ENCODE assay signal across 28 cellular contexts in the genomic region with DNA sequence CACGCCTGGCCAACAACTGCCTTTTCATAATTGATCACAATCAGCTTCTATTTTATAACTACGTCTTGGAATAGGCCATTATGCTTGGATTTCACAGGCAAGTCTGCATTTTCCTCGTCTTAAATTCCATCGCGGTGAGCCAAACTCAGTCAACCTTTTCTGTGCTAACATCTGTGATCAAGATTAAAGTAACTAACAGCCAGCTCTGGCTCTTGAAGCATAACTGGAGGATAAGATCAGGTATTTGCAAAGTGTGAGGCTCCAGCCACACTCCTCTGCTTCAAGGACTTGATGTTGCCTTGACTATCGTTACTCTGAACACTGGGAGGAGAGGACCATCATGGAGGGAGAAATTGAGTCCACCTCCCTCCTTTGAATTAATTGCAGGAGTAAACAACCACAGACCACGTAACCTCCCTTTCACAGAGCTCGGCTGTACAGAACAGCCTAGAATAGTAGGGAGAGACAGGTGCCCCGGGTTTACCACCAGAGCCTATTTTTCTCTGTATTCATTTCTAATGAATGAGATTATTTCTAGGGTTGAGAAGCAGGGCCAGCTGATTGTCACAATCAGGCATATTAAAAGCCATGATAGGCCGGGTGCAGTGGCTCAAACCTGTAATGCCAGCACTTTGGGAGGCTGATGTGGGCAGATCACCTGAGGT.
DNase-seq lines count a peak whose midpoint lies in the region; ATAC-seq and TF ChIP-seq lines count a peak whose summit lies in the region.
"Had no signal": no experiment of that assay in that cellular context is flagged by ENCODE, and none has a peak within 500 bp of the region (broad histone marks: within the 10 kb centered on the region; RNA-seq: fewer than 3 reads in every experiment).

No MANE protein-coding gene starts in this region.

- H3K14ac ChIP-seq in trophoblast cell (ENCODE audit: low read length): no peak overlapping the region

- no peak overlapping the region for H2BK12ac ChIP-seq in trophoblast cell (ENCODE audit: low read length)

- H4K91ac ChIP-seq in trophoblast cell (ENCODE audit: low read depth, low read length): no peak overlapping the region

- H2AFZ ChIP-seq in hepatocyte: no peak overlapping the region
- no peak overlapping the region for H2AFZ ChIP-seq in trophoblast cell (ENCODE audit: insufficient read depth, low read length, poor library complexity)

- H2BK120ac ChIP-seq in trophoblast cell (ENCODE audit: insufficient read depth, low read length, poor library complexity): no peak overlapping the region

- TF ChIP-seq POLR2A in erythroblast (IDR thresholded peaks at IDR 0.05; ENCODE audit: low read length): no peak

- H4K20me1 ChIP-seq in hepatocyte (ENCODE audit: insufficient read depth, poor library complexity, severe bottlenecking): no peaks in the 10 kb centered on the region

- H3K79me2 ChIP-seq in hepatocyte (no peaks in the 10 kb centered on the region), trophoblast cell (ENCODE audit: control insufficient read depth, insufficient read depth, low read length, poor library complexity) (no peaks in the 10 kb centered on the region)

- DNase-seq in RPMI8226 (peak; percentile 25), hepatocyte (ENCODE audit: low spot score) (no peak), trophoblast cell (peak; percentile 73 to 85), upper lobe of right lung (no peak), erythroblast (lab: John Stamatoyannopoulos, UW) (no peak)
- no peak for DNase-seq in activated effector memory CD4-positive, alpha-beta T cell treated with Interleukin-2 at 50 U/mL for 16 hours
- DNase-seq: activated CD4-positive, alpha-beta T cell treated with anti-CD3 and anti-CD28 coated beads, Interleukin-2, amount 50 U/mL, for 1 hour; activated gamma-delta T cell treated with Interleukin-2 at 50 U/mL for 16 hours; activated naive CD8-positive, alpha-beta T cell treated with anti-CD3 and anti-CD28 coated beads, Interleukin-2, amount 10 ng/mL, durations not matched to agents 7 days and 5 days; activated T-cell treated with anti-CD3 and anti-CD28 coated beads, Interleukin-2, amount 50 U/mL, for 4 hours; C1 segment of cervical spinal cord; caudate nucleus; effector CD8-positive, alpha-beta T cell; GDM1; glutamatergic neuron; naive thymus-derived CD4-positive, alpha-beta T cell; NCI-H146; NCI-H2107; NCI-H446; NCI-H774; occipital lobe; SJCRH30; stimulated activated naive CD8-positive, alpha-beta T cell treated with anti-CD3 and anti-CD28 coated beads, Interleukin-15, amount 100 ng/mL, for 72 hours; T1000 had no signal

- H3K18ac ChIP-seq in trophoblast cell (ENCODE audit: low read length): no peak overlapping the region

- 89% methylated on average over 10 of the region's 10 CpGs for WGBS in hepatocyte (ENCODE audit: low lambda C conversion rate, missing lambda C conversion rate)
- no CpG with 5 or more reads among the region's 10 CpGs for WGBS in trophoblast cell (ENCODE audit: extremely low coverage, insufficient coverage, insufficient read length)

- no peak overlapping the region for H4K8ac ChIP-seq in trophoblast cell (ENCODE audit: low read depth, low read length)

- H3K4me2 ChIP-seq in hepatocyte (no peak overlapping the region), trophoblast cell (ENCODE audit: low read length) (no peak overlapping the region)

- no peak overlapping the region for H2AK5ac ChIP-seq in trophoblast cell (ENCODE audit: low read length)

- ATAC-seq in upper lobe of right lung (peak; percentile 42), GM19023 (IDR thresholded peaks at IDR 0.05; ENCODE audit: unreplicated experiment) (no peak)
- ATAC-seq: activated T-cell treated with anti-CD3 and anti-CD28 coated beads, Interleukin-2, amount 50 U/mL, for 4 hours; naive thymus-derived CD4-positive, alpha-beta T cell; stimulated activated naive CD8-positive, alpha-beta T cell treated with anti-CD3 and anti-CD28 coated beads, Interleukin-15, amount 100 ng/mL, for 72 hours had no signal

- H3K4me1 ChIP-seq in hepatocyte (ENCODE audit: insufficient read depth) (peaks cover 22% of the 10 kb centered on the region), trophoblast cell (ENCODE audit: control insufficient read depth in 1 of 2, insufficient read depth in 2 of 2, low read length in 2 of 2) (no peaks in the 10 kb centered on the region), upper lobe of right lung (peaks cover 4% of the 10 kb centered on the region)
- H3K4me1 ChIP-seq: HAP-1, SJCRH30 had no signal

- H3K36me3 ChIP-seq in hepatocyte (replicated peaks; ENCODE audit: insufficient read depth, low read depth) (no peaks in the 10 kb centered on the region), trophoblast cell (ENCODE audit: control insufficient read depth in 1 of 2, insufficient read depth in 2 of 2, low read length in 2 of 2) (no peaks in the 10 kb centered on the region), upper lobe of right lung (no peaks in the 10 kb centered on the region)
- H3K36me3 ChIP-seq: HAP-1, SJCRH30 had no signal

- H3K4me3 ChIP-seq in hepatocyte (no peak overlapping the region), trophoblast cell (ENCODE audit: low read depth, low read length) (no peak overlapping the region), upper lobe of right lung (no peak overlapping the region)
- H3K4me3 ChIP-seq: HAP-1, SJCRH30, smooth muscle cell had no signal

- no peak for TF ChIP-seq CTCF in hepatocyte (IDR thresholded peaks at IDR 0.05; ENCODE audit: poor library complexity)
- no peak for TF ChIP-seq CTCF in upper lobe of right lung (IDR thresholded peaks at IDR 0.05)

- H3K9ac ChIP-seq in trophoblast cell (ENCODE audit: low read length): no peak overlapping the region

- no peaks in the 10 kb centered on the region for H3K9me2 ChIP-seq in hepatocyte (replicated peaks; ENCODE audit: insufficient read depth)

- H3K4ac ChIP-seq in trophoblast cell (ENCODE audit: low read depth, low read length): no peak overlapping the region

- H3K27ac ChIP-seq in hepatocyte (peak overlapping the region; percentile 79), trophoblast cell (ENCODE audit: low read depth, low read length) (no peak overlapping the region), upper lobe of right lung (no peak overlapping the region)
- H3K27ac ChIP-seq: epithelial cell of prostate, SJCRH30 had no signal

- intact Hi-C loops in upper lobe of right lung (cut with DNase I): no loop called here

- H4K12ac ChIP-seq in trophoblast cell (ENCODE audit: low read depth, low read length): no peak overlapping the region

- no peaks in the 10 kb centered on the region for H3K9me3 ChIP-seq in hepatocyte (ENCODE audit: low read depth)
- H3K9me3 ChIP-seq in trophoblast cell (ENCODE audit: insufficient read depth, low read depth, low read length): no peaks in the 10 kb centered on the region
- H3K9me3 ChIP-seq in upper lobe of right lung: no peaks in the 10 kb centered on the region
- H3K9me3 ChIP-seq: HAP-1, SJCRH30 had no signal

- H3K23ac ChIP-seq in trophoblast cell (ENCODE audit: low read length): no peak overlapping the region

- no peak overlapping the region for H2BK5ac ChIP-seq in trophoblast cell (ENCODE audit: low read depth, low read length, poor library complexity)

- H3K27me3 ChIP-seq in hepatocyte (no peaks in the 10 kb centered on the region), trophoblast cell (ENCODE audit: insufficient read depth, low read length) (no peaks in the 10 kb centered on the region), upper lobe of right lung (no peaks in the 10 kb centered on the region)
- H3K27me3 ChIP-seq: SJCRH30 had no signal

- H3K79me1 ChIP-seq in trophoblast cell (ENCODE audit: low read length): no peaks in the 10 kb centered on the region

Comparison
In these comparisons a context has a peak if more than half of its experiments do, and no peak if none do; other contexts are left out.
1. DNase-seq: peak in RPMI8226 (single experiment) and trophoblast cell (2 of 2); none in hepatocyte (single experiment), upper lobe of right lung (single experiment), activated effector memory CD4-positive, alpha-beta T cell treated with Interleukin-2 at 50 U/mL for 16 hours (single experiment) and erythroblast (0 of 2).